8 cellular contexts compared by ENCODE assay signal in the genomic region with DNA sequence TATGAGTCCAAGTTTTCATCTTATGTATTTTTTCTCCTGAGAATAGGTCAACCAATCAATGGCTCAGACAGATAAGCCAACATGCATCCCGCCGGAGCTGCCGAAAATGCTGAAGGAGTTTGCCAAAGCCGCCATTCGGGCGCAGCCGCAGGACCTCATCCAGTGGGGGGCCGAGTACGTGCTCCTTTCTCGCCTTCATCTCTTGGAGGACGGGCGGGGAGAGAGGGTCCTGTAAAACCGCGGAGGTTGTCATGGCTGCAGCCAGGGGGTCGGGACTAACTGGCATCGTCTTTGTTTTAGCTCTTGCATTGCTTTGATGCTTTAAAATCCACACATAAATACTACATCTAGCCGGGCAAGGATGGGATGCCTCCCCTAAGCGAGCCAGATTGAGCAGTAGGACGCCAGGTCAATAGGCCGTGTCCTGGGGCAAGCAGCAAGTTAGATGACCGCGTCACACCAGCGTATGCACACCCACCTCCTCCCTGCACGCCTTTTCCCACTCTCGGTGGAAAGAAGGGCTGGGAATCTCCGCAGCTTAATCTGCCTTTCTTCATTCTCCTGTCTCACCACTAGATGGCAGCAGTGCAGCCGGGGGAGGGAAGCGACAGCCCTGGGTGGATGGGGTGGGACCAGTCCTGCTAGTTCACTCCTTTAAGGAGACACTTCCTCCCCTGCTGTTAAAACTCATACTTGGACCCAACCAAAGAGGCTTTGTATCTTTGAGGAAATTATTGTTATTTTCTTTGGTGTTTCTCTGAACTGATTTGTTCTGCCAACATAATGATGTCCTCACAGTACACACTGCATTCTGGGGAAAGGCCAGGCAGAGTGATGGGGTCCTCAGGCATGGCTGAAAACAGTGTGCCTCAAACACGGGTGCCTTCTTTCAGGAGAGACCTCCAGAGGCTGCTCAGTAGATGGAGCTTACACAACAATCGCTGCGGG. TPM values are rescaled to one million over a fixed set of nuclear protein-coding genes. Genes with fewer than 3 reads are reported as not detected.
A peak's percentile ranks its signal among the peaks of the same experiment; 100 is the strongest.
DNase-seq lines count a peak whose midpoint lies in the region; ATAC-seq and TF ChIP-seq lines count a peak whose summit lies in the region.
"Not testable (repeated sequence)": the region's sequence is repeated elsewhere in the genome, so short reads cannot be mapped to it uniquely, and the experiment has no call there.

No MANE protein-coding gene starts in this region.

- H3K27me3 ChIP-seq in Peyer's patch: not testable (repeated sequence)
- H3K27me3 ChIP-seq in esophagus muscularis mucosa (peaks cover 0 to 25% (median 0%) of the 10 kb centered on the region in 4 donors), lower lobe of right lung (ENCODE audit: low read depth) (peaks cover 20% of the 10 kb centered on the region), smooth muscle cell (ENCODE audit: low read depth) (peaks cover 33% of the 10 kb centered on the region)

- not testable (repeated sequence) for H4K20me1 ChIP-seq in smooth muscle cell (ENCODE audit: low read depth)

- H3K9me3 ChIP-seq in Peyer's patch; esophagus muscularis mucosa; lower lobe of right lung; smooth muscle cell (replicated peaks; ENCODE audit: low read depth): not testable (repeated sequence)

- not testable (repeated sequence) for H3K4me1 ChIP-seq in Peyer's patch; esophagus muscularis mucosa; lower lobe of right lung; smooth muscle cell (ENCODE audit: low read depth)

- H3K79me2 ChIP-seq in smooth muscle cell (ENCODE audit: low read depth): not testable (repeated sequence)

- not testable (repeated sequence) for TF ChIP-seq EP300 in esophagus muscularis mucosa (IDR thresholded peaks at IDR 0.05)

- peak; percentile 59 for ATAC-seq in GM19372 (IDR thresholded peaks at IDR 0.05; ENCODE audit: low read depth, unreplicated experiment)
- ATAC-seq in lower lobe of right lung: peak; percentile 86 to 90

- H3K4me3 ChIP-seq in Peyer's patch (peak overlapping the region in 1 of 4 donors; percentile 35), esophagus muscularis mucosa (peak overlapping the region; percentile 37 to 49 (median 43)), lower lobe of right lung (peak overlapping the region; percentile 27), smooth muscle cell (peak overlapping the region; percentile 44)

- WGBS in esophagus muscularis mucosa: 8% methylated on average over 19 of the region's 31 CpGs
- WGBS in smooth muscle cell (ENCODE audit: low lambda C conversion rate): 9% methylated on average over 29 of the region's 31 CpGs

- H3K9ac ChIP-seq in smooth muscle cell (ENCODE audit: low read depth): not testable (repeated sequence)

- not testable (repeated sequence) for TF ChIP-seq POLR2A in Peyer's patch (IDR thresholded peaks at IDR 0.05); esophagus muscularis mucosa (IDR thresholded peaks at IDR 0.05; ENCODE audit: low read depth)

- not testable (repeated sequence) for H3K27ac ChIP-seq in Peyer's patch; esophagus muscularis mucosa (replicated peaks in 1 of 4); lower lobe of right lung; smooth muscle cell (ENCODE audit: low read depth)

- peak; percentile 37 to 74 (median 62) for TF ChIP-seq CTCF in Peyer's patch (IDR thresholded peaks at IDR 0.05)
- peak; percentile 71 to 75 (median 73) for TF ChIP-seq CTCF in esophagus muscularis mucosa (IDR thresholded peaks at IDR 0.05)
- peak; percentile 78 for TF ChIP-seq CTCF in lower lobe of right lung (IDR thresholded peaks at IDR 0.05)
- TF ChIP-seq CTCF in smooth muscle cell (IDR thresholded peaks at IDR 0.05; ENCODE audit: borderline replicate concordance, insufficient read depth, poor library complexity, severe bottlenecking): peak; percentile 68

- DNase-seq in C1 segment of cervical spinal cord (lab: John Stamatoyannopoulos, UW) (peak in 11 of 14 donors; percentile 16 to 59 (median 39)), M059J (ENCODE audit: low read depth) (peak; percentile 60), Peyer's patch (peak in 1 of 3 donors; percentile 71), lower lobe of right lung (peak; percentile 49)
- peak; percentile 74 for DNase-seq in activated effector memory CD4-positive, alpha-beta T cell treated with anti-CD3 and anti-CD28 coated beads, Interleukin-2, amount 50 U/mL, for 16 hours
- DNase-seq in esophagus muscularis mucosa (ENCODE audit: extremely low spot score); smooth muscle cell (lab: John Stamatoyannopoulos, UW; ENCODE audit: unreplicated experiment): not testable (repeated sequence)

- not testable (repeated sequence) for H3F3A ChIP-seq in smooth muscle cell (ENCODE audit: low read depth)

- intact Hi-C loops in esophagus muscularis mucosa (cut with DNase I); lower lobe of right lung (cut with DNase I): not testable (repeated sequence)

- peak overlapping the region; percentile 49 for H2AFZ ChIP-seq in smooth muscle cell (ENCODE audit: low read depth)

- not testable (repeated sequence) for H3K36me3 ChIP-seq in Peyer's patch; esophagus muscularis mucosa; lower lobe of right lung; smooth muscle cell (ENCODE audit: low read depth)

- H3K4me2 ChIP-seq in smooth muscle cell: peak overlapping the region; percentile 84

RNA-seq across cellular contexts. Expression of a gene that starts 3.3 kb away (rescaled TPM):
- total RNA-seq in M059J (2014; rRNA removed; shearing (Covaris generic)): 0.15 and 8.8 TPM in 2 replicates
- total RNA-seq in Peyer's patch (not detected), esophagus muscularis mucosa (under 1 TPM in 1 of 4 donors, not detected in 3; 0.52 TPM), lower lobe of right lung (0.50 TPM), smooth muscle cell (not detected in 2 replicates)
- not detected in 2 replicates for polyA plus RNA-seq in smooth muscle cell
